ENCODE assay signal across 25 cellular contexts in the genomic region with DNA sequence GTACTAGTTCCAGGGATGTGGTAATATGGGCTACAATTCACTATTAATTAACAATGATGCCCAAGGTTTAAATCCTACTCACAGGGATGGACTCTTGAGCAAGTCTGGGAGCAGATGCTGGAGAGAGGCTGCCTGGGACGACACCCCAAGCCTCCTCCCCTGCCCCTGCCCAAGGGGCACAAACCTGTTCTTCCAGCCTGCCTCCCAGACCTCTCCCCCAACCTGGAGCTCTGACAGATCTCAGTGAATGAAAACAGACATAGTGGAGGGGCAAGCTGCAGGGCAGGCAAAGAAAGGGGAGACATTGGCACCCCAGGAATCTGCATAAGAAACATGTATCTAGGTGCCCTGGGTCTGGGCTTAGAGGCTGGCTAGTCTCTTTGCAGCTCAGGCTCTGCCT. TPM values are rescaled to one million over a fixed set of nuclear protein-coding genes. Genes with fewer than 3 reads are reported as not detected.
A peak's percentile ranks its signal among the peaks of the same experiment; 100 is the strongest.
DNase-seq lines count a peak whose midpoint lies in the region; ATAC-seq, FAIRE-seq and TF ChIP-seq lines count a peak whose summit lies in the region.
"Had no signal": no experiment of that assay in that cellular context is flagged by ENCODE, and none has a peak within 500 bp of the region (broad histone marks: within the 10 kb centered on the region; RNA-seq: fewer than 3 reads in every experiment).

No MANE protein-coding gene starts in this region.

- TF ChIP-seq POLR2A in IMR-90 (IDR thresholded peaks at IDR 0.05; ENCODE audit: low read depth, low read length) (no peak), H1 (IDR thresholded peaks at IDR 0.05; ENCODE audit: control extremely low read depth in 1 of 2, low read depth in 2 of 2, low read length in 2 of 2) (no peak)

- peaks cover 24 to 57% (median 36%) of the 10 kb centered on the region in 3 donors for H3K4me1 Mint-ChIP-seq in CD8-positive, alpha-beta memory T cell
- H3K4me1 Mint-ChIP-seq in neural progenitor cell: peaks cover 45% of the 10 kb centered on the region

- no peak overlapping the region for H4K5ac ChIP-seq in IMR-90 (ENCODE audit: low read depth, low read length)
- H4K5ac ChIP-seq in H1 (ENCODE audit: insufficient read length, low read depth, low read length): no peak overlapping the region

- H3K4me2 ChIP-seq in IMR-90 (ENCODE audit: low read depth, low read length) (no peak overlapping the region), H1 (ENCODE audit: insufficient read depth in 1 of 2, low read depth in 2 of 2, low read length in 2 of 2) (peak overlapping the region in 1 of 2 experiments; percentile 100; a peak in 1 of 4 replicates), neural progenitor cell (peak overlapping the region; percentile 99)

- H4K91ac ChIP-seq in IMR-90 (ENCODE audit: insufficient read depth, low read depth, low read length) (peak overlapping the region; percentile 22; the same call in 1 of the 2 replicates), H1 (replicated peaks; ENCODE audit: insufficient read length, low read length) (no peak overlapping the region)

- H3K14ac ChIP-seq in IMR-90 (replicated peaks; ENCODE audit: low read depth, low read length) (no peak overlapping the region), H1 (ENCODE audit: insufficient read length) (no peak overlapping the region)

- POLR2A ChIA-PET in CD8-positive, alpha-beta memory T cell (lab: Charles Lee): interaction anchor here (0.9 kb wide), 1 partner anchor 51 kb away, joined by 3 read pairs; a partner anchor contains a TSS
- POLR2A ChIA-PET in IMR-90 (lab: Charles Lee; ENCODE audit: unreplicated experiment) (no interaction called here), H1 (lab: Charles Lee; ENCODE audit: partially characterized antibody) (interaction anchor here (1.1 to 31.0 kb wide), 7 partner anchors 11 to 65 kb away, joined by 3 to 793 read pairs (median 104); a partner anchor contains a TSS)

- peaks cover 10% of the 10 kb centered on the region for H3K36me3 ChIP-seq in CD8-positive, alpha-beta memory T cell (ENCODE audit: insufficient read depth, low read length)
- H3K36me3 ChIP-seq in IMR-90 (ENCODE audit: control insufficient read depth, insufficient read depth, low read length) (peaks cover 20% of the 10 kb centered on the region), H1 (ENCODE audit: control insufficient read depth in 2 of 4, insufficient read depth in 4 of 4, low read length in 3 of 4) (peaks cover 31 to 59% (median 38%) of the 10 kb centered on the region in 4 experiments), neural progenitor cell (peaks cover 4% of the 10 kb centered on the region)

- no peaks in the 10 kb centered on the region for H3K27me3 ChIP-seq in CD8-positive, alpha-beta memory T cell (ENCODE audit: insufficient read depth, low read length, poor library complexity, severe bottlenecking)
- H3K27me3 ChIP-seq in IMR-90 (ENCODE audit: control insufficient read depth, insufficient read depth, low read length): no peaks in the 10 kb centered on the region
- no peaks in the 10 kb centered on the region for H3K27me3 ChIP-seq in H1 (replicated peaks in 1 of 4; ENCODE audit: control insufficient read depth in 3 of 4, extremely low read depth in 1 of 4, insufficient read depth in 3 of 4, low read length in 3 of 4)
- no peaks in the 10 kb centered on the region for H3K27me3 ChIP-seq in neural progenitor cell
- H3K27me3 ChIP-seq: pancreas, SJCRH30, upper lobe of left lung had no signal

- H2BK5ac ChIP-seq in IMR-90 (ENCODE audit: low read depth, low read length, poor library complexity, severe bottlenecking) (no peak overlapping the region), H1 (ENCODE audit: low read depth, low read length) (peak overlapping the region; percentile 81)

- H2BK20ac ChIP-seq in IMR-90 (ENCODE audit: low read depth, low read length): no peak overlapping the region
- H2BK20ac ChIP-seq in H1 (ENCODE audit: low read length): no peak overlapping the region

- H2AK9ac ChIP-seq in IMR-90 (replicated peaks; ENCODE audit: low read depth, low read length, poor library complexity): no peak overlapping the region

- no peak overlapping the region for H3K23ac ChIP-seq in IMR-90 (ENCODE audit: low read depth, low read length)
- H3K23ac ChIP-seq in H1 (ENCODE audit: insufficient read length): no peak overlapping the region

- intact Hi-C loops in IMR-90 (cut with micrococcal nuclease): no loop called here

- dilution Hi-C loops in IMR-90 (cut with HindIII; ENCODE audit: low sequenced_read_pairs, unreplicated experiment): no loop called here

- no peak for TF ChIP-seq CTCF in IMR-90 (conservative IDR thresholded peaks at IDR 0.05; ENCODE audit: low read depth, low read length)
- no peak for TF ChIP-seq CTCF in H1 (IDR thresholded peaks at IDR 0.05; ENCODE audit: control extremely low read depth in 1 of 3, insufficient read depth in 1 of 3, low read depth in 1 of 3, low read length in 3 of 3)
- no peak for TF ChIP-seq CTCF in neural progenitor cell (IDR thresholded peaks at IDR 0.05)

- peaks cover 12% of the 10 kb centered on the region for H3K4me1 ChIP-seq in CD8-positive, alpha-beta memory T cell (ENCODE audit: insufficient read depth, low read length)
- H3K4me1 ChIP-seq in IMR-90 (ENCODE audit: control insufficient read depth, insufficient read depth, low read length) (peaks cover 19% of the 10 kb centered on the region), H1 (replicated peaks in 1 of 4; ENCODE audit: control insufficient read depth in 3 of 4, insufficient read depth in 4 of 4, low read length in 3 of 4) (peaks cover 10 to 20% (median 14%) of the 10 kb centered on the region in 4 experiments), neural progenitor cell (peaks cover 30% of the 10 kb centered on the region)

- H3F3A ChIP-seq in neural progenitor cell (ENCODE audit: low read depth): peaks cover 48% of the 10 kb centered on the region

- H3K18ac ChIP-seq in IMR-90 (ENCODE audit: low read depth, low read length): no peak overlapping the region
- H3K18ac ChIP-seq in H1 (ENCODE audit: extremely low read depth, low read length): no peak overlapping the region

- H3K56ac ChIP-seq in IMR-90 (ENCODE audit: extremely low read depth, insufficient read depth, low read length): no peak overlapping the region
- no peak overlapping the region for H3K56ac ChIP-seq in H1 (replicated peaks; ENCODE audit: insufficient read length, low read depth, low read length)

- H2AK5ac ChIP-seq in IMR-90 (ENCODE audit: low read depth, low read length) (no peak overlapping the region; the same call in 1 of the 2 replicates), H1 (ENCODE audit: low read depth, low read length) (no peak overlapping the region)

- no peak overlapping the region for H2BK15ac ChIP-seq in IMR-90 (ENCODE audit: low read depth, low read length)
- no peak overlapping the region for H2BK15ac ChIP-seq in H1 (ENCODE audit: low read length)

- H3K23me2 ChIP-seq in H1 (ENCODE audit: low read depth, low read length): peaks cover 16% of the 10 kb centered on the region; the same call in 1 of the 2 replicates

- in situ Hi-C loops in IMR-90 (cut with MboI; ENCODE audit: low sequenced_read_pairs): no loop called here

- H3K4me3 Mint-ChIP-seq in CD8-positive, alpha-beta memory T cell: peak overlapping the region in 1 of 7 donors; percentile 88
- H3K4me3 Mint-ChIP-seq in neural progenitor cell: peak overlapping the region; percentile 87
- H3K4me3 Mint-ChIP-seq: activated CD4-positive, alpha-beta memory T cell treated with anti-CD3 and anti-CD28 coated beads, Interleukin-2, amount 10 ng/mL, durations not matched to agents 7 days and 5 days; activated naive CD8-positive, alpha-beta T cell treated with anti-CD3 and anti-CD28 coated beads, Interleukin-2, amount 10 ng/mL, durations not matched to agents 7 days and 5 days; B cell; central memory CD8-positive, alpha-beta T cell had no signal

- CTCF ChIA-PET in CD8-positive, alpha-beta memory T cell (lab: Charles Lee): interaction anchor here (1.2 to 1.5 kb wide), 3 partner anchors 17 to 50 kb away, joined by 3 to 4 read pairs (median 4); no protein-coding TSS in a partner anchor
- CTCF ChIA-PET in IMR-90 (lab: Yijun Ruan, JAX): no interaction called here
- CTCF ChIA-PET in H1 (lab: Charles Lee; ENCODE audit: partially characterized antibody): interaction anchor here (0.6 to 6.6 kb wide), 13 partner anchors 13 to 215 kb away, joined by 3 to 57 read pairs (median 7); a partner anchor contains a TSS

- TF ChIP-seq RAD21 in IMR-90 (IDR thresholded peaks at IDR 0.05; ENCODE audit: low read length) (no peak), H1 (IDR thresholded peaks at IDR 0.05 in 1 of 2, conservative IDR thresholded peaks at IDR 0.05 in 1 of 2; ENCODE audit: low read depth in 2 of 2, low read length in 2 of 2) (no peak)

- H4K8ac ChIP-seq in IMR-90 (ENCODE audit: low read depth in 2 of 2, low read length in 2 of 2) (no peak overlapping the region), H1 (ENCODE audit: extremely low read depth, insufficient read depth, low read length) (no peak overlapping the region)

- no peak overlapping the region for H3K4ac ChIP-seq in IMR-90 (ENCODE audit: low read depth, low read length)
- H3K4ac ChIP-seq in H1 (replicated peaks; ENCODE audit: insufficient read length, low read depth, low read length): no peak overlapping the region

- ATAC-seq in IMR-90 (ENCODE audit: low read depth) (no peak), HG02588 (IDR thresholded peaks at IDR 0.05; ENCODE audit: unreplicated experiment) (no peak), HG03469 (IDR thresholded peaks at IDR 0.05; ENCODE audit: unreplicated experiment) (no peak)
- ATAC-seq: left ventricle myocardium superior, pancreas had no signal

- TF ChIP-seq EP300 in H1 (IDR thresholded peaks at IDR 0.05; ENCODE audit: borderline replicate concordance in 1 of 2, low read depth in 2 of 2, low read length in 2 of 2): no peak

- H2BK120ac ChIP-seq in IMR-90 (ENCODE audit: low read depth, low read length) (no peak overlapping the region), H1 (replicated peaks; ENCODE audit: low read depth, low read length) (no peak overlapping the region)

- H3K27me3 Mint-ChIP-seq in CD8-positive, alpha-beta memory T cell: no peaks in the 10 kb centered on the region
- H3K27me3 Mint-ChIP-seq in neural progenitor cell (ENCODE audit: insufficient read depth, low read depth): peaks cover 3% of the 10 kb centered on the region
- H3K27me3 Mint-ChIP-seq: activated CD4-positive, alpha-beta memory T cell treated with anti-CD3 and anti-CD28 coated beads, Interleukin-2, amount 10 ng/mL, durations not matched to agents 7 days and 5 days; activated naive CD8-positive, alpha-beta T cell treated with anti-CD3 and anti-CD28 coated beads, Interleukin-2, amount 10 ng/mL, durations not matched to agents 7 days and 5 days; B cell; central memory CD8-positive, alpha-beta T cell; naive B cell had no signal

- H3K27ac Mint-ChIP-seq in CD8-positive, alpha-beta memory T cell: peak overlapping the region in 6 of 8 donors; percentile 3 to 92 (median 36)
- H3K27ac Mint-ChIP-seq in neural progenitor cell: peak overlapping the region; percentile 100
- H3K27ac Mint-ChIP-seq: activated CD4-positive, alpha-beta memory T cell treated with anti-CD3 and anti-CD28 coated beads, Interleukin-2, amount 10 ng/mL, durations not matched to agents 7 days and 5 days; activated naive CD8-positive, alpha-beta T cell treated with anti-CD3 and anti-CD28 coated beads, Interleukin-2, amount 10 ng/mL, durations not matched to agents 7 days and 5 days had no signal

- peak overlapping the region; percentile 14; the same call in 1 of the 2 replicates for H2BK12ac ChIP-seq in H1 (ENCODE audit: low read depth, low read length)

- H3K79me1 ChIP-seq in IMR-90 (ENCODE audit: low read depth in 1 of 2, low read length in 2 of 2) (peaks cover 20 to 40% of the 10 kb centered on the region in 2 experiments), H1 (ENCODE audit: low read depth, low read length) (peaks cover 19% of the 10 kb centered on the region)

- peaks cover 11 to 68% (median 19%) of the 10 kb centered on the region in 3 donors for H3K36me3 Mint-ChIP-seq in CD8-positive, alpha-beta memory T cell
- H3K36me3 Mint-ChIP-seq in neural progenitor cell: peaks cover 25% of the 10 kb centered on the region

- WGBS in IMR-90 (ENCODE audit: extremely low coverage in 2 of 2, insufficient read length in 1 of 2), 2 experiments: no CpG with 5 or more reads among the region's 1 CpG
- 57% methylated on average over 1 of the region's 1 CpG; no CpG with 5 or more reads in 1 of the 2 experiments for WGBS in H1 (ENCODE audit: extremely low coverage in 1 of 2, insufficient coverage in 1 of 2, insufficient read length in 1 of 2, insufficient replicate concordance in 2 of 2, low coverage in 1 of 2, low lambda C conversion rate in 2 of 2, missing lambda C conversion rate in 1 of 2), 2 experiments

- no peak overlapping the region for H3K4me3 ChIP-seq in CD8-positive, alpha-beta memory T cell (ENCODE audit: low read length)
- no peak overlapping the region for H3K4me3 ChIP-seq in IMR-90 (ENCODE audit: insufficient read depth, low read depth, low read length)
- H3K4me3 ChIP-seq in H1 (ENCODE audit: extremely low read depth in 1 of 4, insufficient read depth in 2 of 4, low read depth in 3 of 4, low read length in 4 of 4): no peak overlapping the region
- no peak overlapping the region for H3K4me3 ChIP-seq in neural progenitor cell
- H3K4me3 ChIP-seq: pancreas, SJCRH30, upper lobe of left lung had no signal

- H3K9me3 Mint-ChIP-seq in CD8-positive, alpha-beta memory T cell: no peaks in the 10 kb centered on the region
- H3K9me3 Mint-ChIP-seq in neural progenitor cell: no peaks in the 10 kb centered on the region
- H3K9me3 Mint-ChIP-seq: activated CD4-positive, alpha-beta memory T cell treated with anti-CD3 and anti-CD28 coated beads, Interleukin-2, amount 10 ng/mL, durations not matched to agents 7 days and 5 days; activated naive CD8-positive, alpha-beta T cell treated with anti-CD3 and anti-CD28 coated beads, Interleukin-2, amount 10 ng/mL, durations not matched to agents 7 days and 5 days; central memory CD8-positive, alpha-beta T cell; naive B cell had no signal

- H3K27ac ChIP-seq in CD8-positive, alpha-beta memory T cell (ENCODE audit: low read depth, low read length): no peak overlapping the region
- H3K27ac ChIP-seq in IMR-90 (ENCODE audit: insufficient read depth, low read length): no peak overlapping the region
- H3K27ac ChIP-seq in H1 (ENCODE audit: low read depth, low read length): peak overlapping the region; percentile 87; the same call in 1 of the 2 replicates
- H3K27ac ChIP-seq in neural progenitor cell: peak overlapping the region; percentile 97
- H3K27ac ChIP-seq: pancreas, SJCRH30, upper lobe of left lung had no signal

- no TSS peak for BruUV-seq in IMR-90 (replicated peaks; lab: Mats Ljungman, UMichigan)

- H3K9ac ChIP-seq in IMR-90 (ENCODE audit: low read depth, low read length) (no peak overlapping the region), H1 (replicated peaks in 1 of 4; ENCODE audit: extremely low read depth in 1 of 4, low read depth in 3 of 4, low read length in 3 of 4) (no peak overlapping the region; a peak in 1 of 7 replicates), neural progenitor cell (no peak overlapping the region)

- no peaks in the 10 kb centered on the region for H4K20me1 ChIP-seq in IMR-90 (ENCODE audit: insufficient read depth, low read length)
- peaks cover 2 to 3% of the 10 kb centered on the region in 2 experiments for H4K20me1 ChIP-seq in H1 (replicated peaks in 1 of 2; ENCODE audit: control insufficient read depth in 1 of 2, insufficient read depth in 2 of 2, low read length in 2 of 2)
- peaks cover 45% of the 10 kb centered on the region for H4K20me1 ChIP-seq in neural progenitor cell (ENCODE audit: low read depth)

- no peak for DNase-seq in CD8-positive, alpha-beta memory T cell
- DNase-seq in IMR-90 (no peak), H1 (ENCODE audit: low read depth in 1 of 2, low spot score in 2 of 2) (no peak), neural progenitor cell (ENCODE audit: low spot score) (no peak), DMS114 treated with DMSO at 0.1 percent for 48 hours (lab: John Stamatoyannopoulos, UW; ENCODE audit: unreplicated experiment) (no peak), frontal cortex (ENCODE audit: low spot score in 2 of 2) (no peak)
- DNase-seq: activated CD4-positive, alpha-beta memory T cell treated with anti-CD3 and anti-CD28 coated beads, Interleukin-2, amount 10 ng/mL, durations not matched to agents 7 days and 5 days; activated CD4-positive, CD25-positive, alpha-beta regulatory T cell treated with anti-CD3 and anti-CD28 coated beads, Interleukin-2, amount 50 U/mL, for 72 hours; activated effector memory CD4-positive, alpha-beta T cell treated with anti-CD3 and anti-CD28 coated beads, Interleukin-2, amount 50 U/mL, for 16 hours; activated naive CD8-positive, alpha-beta T cell treated with anti-CD3 and anti-CD28 coated beads, Interleukin-2, amount 10 ng/mL, durations not matched to agents 7 days and 5 days; dermis blood vessel endothelial cell; left ventricle myocardium superior; naive B cell; NCI-H1092; NCI-H187 treated with DMSO at 0.1 percent for 48 hours; pancreas; SJCRH30; stimulated activated CD4-positive, alpha-beta T cell treated with anti-CD3 and anti-CD28 coated beads, Interleukin-2, amount 100 ng/mL, for 24 hours; T-helper 1 cell; upper lobe of left lung had no signal

- H2AFZ ChIP-seq in IMR-90 (replicated peaks; ENCODE audit: low read length, poor library complexity): no peak overlapping the region
- H2AFZ ChIP-seq in H1 (ENCODE audit: low read length): no peak overlapping the region
- H2AFZ ChIP-seq in neural progenitor cell (replicated peaks): no peak overlapping the region

- FAIRE-seq in H1 (lab: Jason Lieb, UNC): no peak
- FAIRE-seq in frontal cortex (lab: Jason Lieb, UNC): no peak
- FAIRE-seq: islet of Langerhans, pancreas had no signal

- H3K9me3 ChIP-seq in CD8-positive, alpha-beta memory T cell (ENCODE audit: low read length): no peaks in the 10 kb centered on the region
- H3K9me3 ChIP-seq in IMR-90 (ENCODE audit: control insufficient read depth, insufficient read depth, low read length): no peaks in the 10 kb centered on the region
- no peaks in the 10 kb centered on the region for H3K9me3 ChIP-seq in H1 (ENCODE audit: insufficient read depth in 2 of 2, low read depth in 1 of 2, low read length in 1 of 2)
- H3K9me3 ChIP-seq in neural progenitor cell (ENCODE audit: low read depth): no peaks in the 10 kb centered on the region
- H3K9me3 ChIP-seq: pancreas, SJCRH30, upper lobe of left lung had no signal

- peaks cover 7% of the 10 kb centered on the region for H3K9me1 ChIP-seq in IMR-90 (ENCODE audit: insufficient read depth, low read length)

- H3K79me2 ChIP-seq in H1 (ENCODE audit: control insufficient read depth in 1 of 2, insufficient read depth in 2 of 2, low read length in 2 of 2) (peaks cover 5 to 67% of the 10 kb centered on the region in 2 experiments; a peak in 3 of 4 replicates), neural progenitor cell (ENCODE audit: low read depth) (peaks cover 95% of the 10 kb centered on the region)

RNA-seq across cellular contexts. Expression of a gene that starts 5.8 kb away (rescaled TPM):
- 10 to 100 TPM; 63.2 to 64.0 TPM for total RNA-seq in CD8-positive, alpha-beta memory T cell
- polyA plus RNA-seq in CD8-positive, alpha-beta memory T cell: 18.3 TPM
- total RNA-seq in IMR-90 (2012; rRNA removed) (21.1 and 24.2 TPM in 2 replicates), neural progenitor cell (ENCODE audit: low replicate concordance) (85.3 and 158 TPM in 2 replicates), frontal cortex (99.5 TPM)
- polyA plus RNA-seq in IMR-90 (2012; rRNA removed) (22.6 and 30.7 TPM in 2 replicates), H1 (2011; rRNA removed) (111 and 167 TPM in 2 replicates)
- 19.7 and 20.6 TPM in 2 replicates for polyA plus RNA-seq in IMR-90 (2012; cell fraction: cytosol; rRNA removed)
- polyA plus RNA-seq in IMR-90 (2012; cell fraction: nucleus; rRNA removed; ENCODE audit: low replicate concordance): 51.3 and 95.2 TPM in 2 replicates
- 156 and 162 TPM in 2 replicates for total RNA-seq in H1 (2021; fragmentation: NEBNext Ultra II Directional; extraction: Animal tissue kit (Norgen Biotek cat#: 25700))
- polyA plus RNA-seq in H1 (2011; cell fraction: cytosol; rRNA removed): 83.9 TPM
- 273 TPM for polyA plus RNA-seq in H1 (2011; cell fraction: nucleus; rRNA removed)
- polyA plus RNA-seq in H1 (2012, experiment 1 of 2): 96.2 to 111 TPM (median 103 TPM) in 4 replicates
- 36.6 TPM for polyA plus RNA-seq in H1 (2012, experiment 2 of 2)
- polyA plus RNA-seq in H1 (2013, experiment 1 of 2): 77.1 TPM
- polyA plus RNA-seq in H1 (2013, experiment 2 of 2): 72.5 TPM
- polyA minus RNA-seq in H1 (2011; rRNA and poly(A)+ RNA removed): 262 and 318 TPM in 2 replicates
- polyA minus RNA-seq in H1 (2011; cell fraction: cytosol; rRNA and poly(A)+ RNA removed): 128 TPM
- 128 TPM for polyA minus RNA-seq in H1 (2011; cell fraction: nucleus; rRNA and poly(A)+ RNA removed)

RNA-seq across cellular contexts. Expression of a gene that starts 51.3 kb away (rescaled TPM):
- 10 to 100 TPM; 61.9 to 64.7 TPM for total RNA-seq in CD8-positive, alpha-beta memory T cell
- polyA plus RNA-seq in CD8-positive, alpha-beta memory T cell: 237 TPM
- total RNA-seq in IMR-90 (2012; rRNA removed) (3.9 and 4.4 TPM in 2 replicates), neural progenitor cell (ENCODE audit: low replicate concordance) (8.0 and 10.6 TPM in 2 replicates), frontal cortex (1.6 TPM)
- polyA plus RNA-seq in IMR-90 (2012; rRNA removed) (22.7 and 31.1 TPM in 2 replicates), H1 (2011; rRNA removed) (71.5 and 101 TPM in 2 replicates)
- 15.1 and 44.2 TPM in 2 replicates for polyA plus RNA-seq in IMR-90 (2012; cell fraction: cytosol; rRNA removed)
- polyA plus RNA-seq in IMR-90 (2012; cell fraction: nucleus; rRNA removed; ENCODE audit: low replicate concordance): 5.3 and 12.5 TPM in 2 replicates
- 28.4 and 29.9 TPM in 2 replicates for total RNA-seq in H1 (2021; fragmentation: NEBNext Ultra II Directional; extraction: Animal tissue kit (Norgen Biotek cat#: 25700))
- polyA plus RNA-seq in H1 (2011; cell fraction: cytosol; rRNA removed): 41.8 TPM
- 39.3 TPM for polyA plus RNA-seq in H1 (2011; cell fraction: nucleus; rRNA removed)
- 16.2 to 31.6 TPM (median 27.3 TPM) in 4 replicates for polyA plus RNA-seq in H1 (2012, experiment 1 of 2)
- 24.8 TPM for polyA plus RNA-seq in H1 (2012, experiment 2 of 2)
- polyA plus RNA-seq in H1 (2013, experiment 1 of 2): 27.2 TPM
- 31.4 TPM for polyA plus RNA-seq in H1 (2013, experiment 2 of 2)
- polyA minus RNA-seq in H1 (2011; rRNA and poly(A)+ RNA removed): 21.6 and 29.6 TPM in 2 replicates
- polyA minus RNA-seq in H1 (2011; cell fraction: cytosol; rRNA and poly(A)+ RNA removed): 46.5 TPM
- polyA minus RNA-seq in H1 (2011; cell fraction: nucleus; rRNA and poly(A)+ RNA removed): 26.7 TPM

Comparison
In these comparisons a context has a peak if more than half of its experiments do, and no peak if none do; other contexts are left out.
1. H3K27ac ChIP-seq: peak in H1 (single experiment) and neural progenitor cell (single experiment); none in CD8-positive, alpha-beta memory T cell (single experiment) and IMR-90 (single experiment).